ENCODE assay signal across 34 cellular contexts in genomic region chr1:17914142-17914541, GRCh38.
"Had no signal": no experiment of that assay in that cellular context is flagged by ENCODE, and none has a peak within 500 bp of the region (broad histone marks: within the 10 kb centered on the region; RNA-seq: fewer than 3 reads in every experiment).

No MANE protein-coding gene starts in this region.

- H3K9me3 Mint-ChIP-seq: activated CD4-positive, alpha-beta memory T cell treated with anti-CD3 and anti-CD28 coated beads, Interleukin-2, amount 10 ng/mL, durations not matched to agents 7 days and 5 days; activated naive CD4-positive, alpha-beta T cell treated with anti-CD3 and anti-CD28 coated beads, Interleukin-2, amount 10 ng/mL, durations not matched to agents 7 days and 5 days; activated naive CD8-positive, alpha-beta T cell treated with anti-CD3 and anti-CD28 coated beads, Interleukin-2, amount 50 U/mL, for 24 hours; brain had no signal

- DNase-seq: activated CD4-positive, alpha-beta memory T cell treated with anti-CD3 and anti-CD28 coated beads, Interleukin-2, amount 10 ng/mL, durations not matched to agents 7 days and 5 days; activated CD4-positive, alpha-beta T cell treated with anti-CD3 and anti-CD28 coated beads for 1 hour; activated CD4-positive, alpha-beta T cell treated with anti-CD3 and anti-CD28 coated beads for 48 hours; activated CD4-positive, CD25-positive, alpha-beta regulatory T cell; activated CD8-positive, alpha-beta memory T cell treated with anti-CD3 and anti-CD28 coated beads for 24 hours; activated CD8-positive, alpha-beta memory T cell treated with anti-CD3 and anti-CD28 coated beads, Interleukin-2, amount 10 ng/mL, durations not matched to agents 7 days and 5 days; activated CD8-positive, alpha-beta memory T cell treated with anti-CD3 and anti-CD28 coated beads, Interleukin-2, amount 50 U/mL, for 48 hours; activated effector memory CD4-positive, alpha-beta T cell treated with Interleukin-2 at 50 U/mL for 16 hours; activated naive CD4-positive, alpha-beta T cell treated with anti-CD3 and anti-CD28 coated beads, Interleukin-2, amount 10 ng/mL, durations not matched to agents 7 days and 5 days; activated naive CD8-positive, alpha-beta T cell treated with anti-CD3 and anti-CD28 coated beads, Interleukin-2, amount 50 U/mL, for 24 hours; activated T-cell treated with anti-CD3 and anti-CD28 coated beads, Interleukin-2, amount 50 U/mL, for 48 hours; anterior cingulate cortex; central memory CD4-positive, alpha-beta T cell; Kasumi-1; KG1; MG63; NCI-H1048; NCI-H1105 treated with DMSO at 0.1 percent for 48 hours; NCI-H1694; NCI-H1930; NCI-H2081 treated with DMSO at 0.1 percent for 48 hours; NCI-H2171 treated with DMSO at 0.1 percent for 48 hours; NCI-H2227 treated with DMSO at 0.1 percent for 48 hours; NCI-H446; NCI-H510A treated with DMSO at 0.1 percent for 48 hours; NCI-H774; SHP77; SJCRH30; T1000; WERI-Rb-1 had no signal

- H3K4me3 ChIP-seq: MG63, SJCRH30, SK-N-MC had no signal

- H3K4me1 ChIP-seq: SJCRH30 had no signal

- H3K9me3 ChIP-seq: MG63, SJCRH30 had no signal

- H3K36me3 ChIP-seq: MG63, SJCRH30, WERI-Rb-1 had no signal

- H3K27ac Mint-ChIP-seq: activated CD4-positive, alpha-beta memory T cell treated with anti-CD3 and anti-CD28 coated beads, Interleukin-2, amount 10 ng/mL, durations not matched to agents 7 days and 5 days; activated CD8-positive, alpha-beta memory T cell treated with anti-CD3 and anti-CD28 coated beads, Interleukin-2, amount 10 ng/mL, durations not matched to agents 7 days and 5 days; activated naive CD4-positive, alpha-beta T cell treated with anti-CD3 and anti-CD28 coated beads, Interleukin-2, amount 10 ng/mL, durations not matched to agents 7 days and 5 days; activated naive CD8-positive, alpha-beta T cell; activated naive CD8-positive, alpha-beta T cell treated with anti-CD3 and anti-CD28 coated beads, Interleukin-2, amount 50 U/mL, for 24 hours; brain had no signal

- H3K4me3 Mint-ChIP-seq: activated CD4-positive, alpha-beta memory T cell treated with anti-CD3 and anti-CD28 coated beads, Interleukin-2, amount 10 ng/mL, durations not matched to agents 7 days and 5 days; activated CD8-positive, alpha-beta memory T cell treated with anti-CD3 and anti-CD28 coated beads, Interleukin-2, amount 10 ng/mL, durations not matched to agents 7 days and 5 days; activated naive CD4-positive, alpha-beta T cell treated with anti-CD3 and anti-CD28 coated beads, Interleukin-2, amount 10 ng/mL, durations not matched to agents 7 days and 5 days; activated naive CD8-positive, alpha-beta T cell; activated naive CD8-positive, alpha-beta T cell treated with anti-CD3 and anti-CD28 coated beads, Interleukin-2, amount 50 U/mL, for 24 hours; brain had no signal

- ATAC-seq: activated CD8-positive, alpha-beta memory T cell treated with anti-CD3 and anti-CD28 coated beads, Interleukin-2, amount 10 ng/mL, durations not matched to agents 7 days and 5 days; activated naive CD8-positive, alpha-beta T cell treated with anti-CD3 and anti-CD28 coated beads, Interleukin-2, amount 50 U/mL, for 24 hours; Panc1 had no signal

- H3K27ac ChIP-seq: SJCRH30, SK-N-MC, WERI-Rb-1 had no signal

- H3K36me3 Mint-ChIP-seq: activated CD8-positive, alpha-beta memory T cell treated with anti-CD3 and anti-CD28 coated beads, Interleukin-2, amount 10 ng/mL, durations not matched to agents 7 days and 5 days; activated naive CD4-positive, alpha-beta T cell treated with anti-CD3 and anti-CD28 coated beads, Interleukin-2, amount 10 ng/mL, durations not matched to agents 7 days and 5 days; activated naive CD8-positive, alpha-beta T cell; brain had no signal

- H3K4me1 Mint-ChIP-seq: activated CD4-positive, alpha-beta memory T cell treated with anti-CD3 and anti-CD28 coated beads, Interleukin-2, amount 10 ng/mL, durations not matched to agents 7 days and 5 days; activated CD8-positive, alpha-beta memory T cell treated with anti-CD3 and anti-CD28 coated beads, Interleukin-2, amount 10 ng/mL, durations not matched to agents 7 days and 5 days; activated naive CD4-positive, alpha-beta T cell treated with anti-CD3 and anti-CD28 coated beads, Interleukin-2, amount 10 ng/mL, durations not matched to agents 7 days and 5 days; activated naive CD8-positive, alpha-beta T cell treated with anti-CD3 and anti-CD28 coated beads, Interleukin-2, amount 50 U/mL, for 24 hours had no signal
